Comparison of ENCODE assay signal across 8 cellular contexts in genomic region chr22:37187552-37187890, GRCh38. TPM values are rescaled to one million over a fixed set of nuclear protein-coding genes. Genes with fewer than 3 reads are reported as not detected.
A peak's percentile ranks its signal among the peaks of the same experiment; 100 is the strongest.
DNase-seq lines count a peak whose midpoint lies in the region; ATAC-seq and TF ChIP-seq lines count a peak whose summit lies in the region.

No MANE protein-coding gene starts in this region.

- H3K9me3 ChIP-seq in CD8-positive, alpha-beta memory T cell (ENCODE audit: low read length): no peaks in the 10 kb centered on the region
- no peaks in the 10 kb centered on the region for H3K9me3 ChIP-seq in parathyroid adenoma (ENCODE audit: control insufficient read depth, low read length)

- H3K27me3 ChIP-seq in CD8-positive, alpha-beta memory T cell (ENCODE audit: insufficient read depth, low read length, poor library complexity, severe bottlenecking): no peaks in the 10 kb centered on the region
- no peaks in the 10 kb centered on the region for H3K27me3 ChIP-seq in parathyroid adenoma (ENCODE audit: control insufficient read depth, insufficient read depth, low read length)

- DNase-seq in CD8-positive, alpha-beta memory T cell: no peak
- DNase-seq in T-cell (no peak), glomerular visceral epithelial cell (ENCODE audit: extremely low spot score) (peak; percentile 59), NCI-H1436 (lab: John Stamatoyannopoulos, UW) (no peak)
- DNase-seq in activated CD4-positive, alpha-beta T cell treated with anti-CD3 and anti-CD28 coated beads, Interleukin-2, amount 50 U/mL, for 48 hours: no peak
- DNase-seq in activated T-helper 1 cell treated with anti-CD3 and anti-CD28 coated beads, Interleukin-12 subunit alpha, Interleukin-12 subunit beta, Interleukin-2, Interleukin-4 antibody, amounts not matched to agents 30 ng/mL and 10 ng/mL and 1 ng/mL, durations not matched to agents 14 hours and 24 hours and 36 hours (ENCODE audit: low spot score): no peak

- no peaks in the 10 kb centered on the region for H3K79me2 ChIP-seq in parathyroid adenoma

- H3K9me3 Mint-ChIP-seq in CD8-positive, alpha-beta memory T cell: no peaks in the 10 kb centered on the region
- no peaks in the 10 kb centered on the region for H3K9me3 Mint-ChIP-seq in T-cell
- H3K9me3 Mint-ChIP-seq in activated T-helper 1 cell treated with anti-CD3 and anti-CD28 coated beads, Interleukin-12 subunit alpha, Interleukin-12 subunit beta, Interleukin-2, Interleukin-4 antibody, amounts not matched to agents 30 ng/mL and 10 ng/mL and 1 ng/mL, durations not matched to agents 14 hours and 24 hours and 36 hours: peaks cover 4% of the 10 kb centered on the region

- peak overlapping the region in 6 of 7 donors; percentile 28 to 70 (median 38) for H3K4me3 Mint-ChIP-seq in CD8-positive, alpha-beta memory T cell
- peak overlapping the region in 1 of 3 donors; percentile 40 for H3K4me3 Mint-ChIP-seq in T-cell
- no peak overlapping the region for H3K4me3 Mint-ChIP-seq in activated T-helper 1 cell treated with anti-CD3 and anti-CD28 coated beads, Interleukin-12 subunit alpha, Interleukin-12 subunit beta, Interleukin-2, Interleukin-4 antibody, amounts not matched to agents 30 ng/mL and 10 ng/mL and 1 ng/mL, durations not matched to agents 14 hours and 24 hours and 36 hours

- H3K9ac ChIP-seq in parathyroid adenoma: no peak overlapping the region

- peaks cover 63 to 78% (median 69%) of the 10 kb centered on the region in 3 donors for H3K4me1 Mint-ChIP-seq in CD8-positive, alpha-beta memory T cell
- H3K4me1 Mint-ChIP-seq in T-cell: peaks cover 51 to 56% (median 54%) of the 10 kb centered on the region in 3 donors
- H3K4me1 Mint-ChIP-seq in activated T-helper 1 cell treated with anti-CD3 and anti-CD28 coated beads, Interleukin-12 subunit alpha, Interleukin-12 subunit beta, Interleukin-2, Interleukin-4 antibody, amounts not matched to agents 30 ng/mL and 10 ng/mL and 1 ng/mL, durations not matched to agents 14 hours and 24 hours and 36 hours (ENCODE audit: low read depth): peaks cover 36% of the 10 kb centered on the region

- no peak overlapping the region for H3K4me3 ChIP-seq in CD8-positive, alpha-beta memory T cell (ENCODE audit: low read length)
- peak overlapping the region; percentile 51 for H3K4me3 ChIP-seq in parathyroid adenoma (ENCODE audit: low read depth, low read length)

- H3K36me3 ChIP-seq in CD8-positive, alpha-beta memory T cell (ENCODE audit: insufficient read depth, low read length): no peaks in the 10 kb centered on the region
- no peaks in the 10 kb centered on the region for H3K36me3 ChIP-seq in parathyroid adenoma (ENCODE audit: control insufficient read depth, insufficient read depth, low read length)

- intact Hi-C loops in activated T-helper 1 cell treated with anti-CD3 and anti-CD28 coated beads, Interleukin-12 subunit alpha, Interleukin-12 subunit beta, Interleukin-2, Interleukin-4 antibody, amounts not matched to agents 30 ng/mL and 10 ng/mL and 1 ng/mL, durations not matched to agents 14 hours and 24 hours and 36 hours (cut with micrococcal nuclease): no loop called here

- no peak overlapping the region for H3K27ac ChIP-seq in CD8-positive, alpha-beta memory T cell (ENCODE audit: low read depth, low read length)
- peak overlapping the region; percentile 88 for H3K27ac ChIP-seq in parathyroid adenoma

- no peaks in the 10 kb centered on the region for H3K27me3 Mint-ChIP-seq in CD8-positive, alpha-beta memory T cell
- H3K27me3 Mint-ChIP-seq in T-cell: no peaks in the 10 kb centered on the region
- H3K27me3 Mint-ChIP-seq in activated T-helper 1 cell treated with anti-CD3 and anti-CD28 coated beads, Interleukin-12 subunit alpha, Interleukin-12 subunit beta, Interleukin-2, Interleukin-4 antibody, amounts not matched to agents 30 ng/mL and 10 ng/mL and 1 ng/mL, durations not matched to agents 14 hours and 24 hours and 36 hours (ENCODE audit: insufficient read depth): no peaks in the 10 kb centered on the region

- no peak for TF ChIP-seq CTCF in parathyroid adenoma (IDR thresholded peaks at IDR 0.05)

- H2AFZ ChIP-seq in parathyroid adenoma: peak overlapping the region; percentile 83

- peaks cover 0 to 4% (median 3%) of the 10 kb centered on the region in 3 donors for H3K36me3 Mint-ChIP-seq in CD8-positive, alpha-beta memory T cell
- peaks cover 4% of the 10 kb centered on the region for H3K36me3 Mint-ChIP-seq in T-cell
- H3K36me3 Mint-ChIP-seq in activated T-helper 1 cell treated with anti-CD3 and anti-CD28 coated beads, Interleukin-12 subunit alpha, Interleukin-12 subunit beta, Interleukin-2, Interleukin-4 antibody, amounts not matched to agents 30 ng/mL and 10 ng/mL and 1 ng/mL, durations not matched to agents 14 hours and 24 hours and 36 hours (ENCODE audit: low read depth): peaks cover 8% of the 10 kb centered on the region

- POLR2A ChIA-PET in CD8-positive, alpha-beta memory T cell (lab: Charles Lee): interaction anchor here (1.0 to 1.7 kb wide), 5 partner anchors 10 to 38 kb away, joined by 3 to 9 read pairs (median 5); partner anchors contain the start of gene IL2RB
- POLR2A ChIA-PET in T-cell (lab: Charles Lee): interaction anchor here in 1 of 2 donors (0.7 kb wide), 1 partner anchor 470 kb away, joined by 3 read pairs; no protein-coding TSS in a partner anchor

- CTCF ChIA-PET in CD8-positive, alpha-beta memory T cell (lab: Charles Lee): interaction anchor here (0.7 to 3.3 kb wide), 5 partner anchors 10 to 183 kb away, joined by 3 to 26 read pairs (median 9); no protein-coding TSS in a partner anchor
- CTCF ChIA-PET in T-cell (lab: Charles Lee): no interaction called here

- ATAC-seq in T-cell (replicated peaks in 1 of 4) (no peak), GM21447 (IDR thresholded peaks at IDR 0.05; ENCODE audit: unreplicated experiment) (no peak)

- H3K4me1 ChIP-seq in CD8-positive, alpha-beta memory T cell (ENCODE audit: insufficient read depth, low read length): peaks cover 55% of the 10 kb centered on the region
- peaks cover 34% of the 10 kb centered on the region for H3K4me1 ChIP-seq in parathyroid adenoma

- peak overlapping the region in 7 of 8 donors; percentile 36 to 89 (median 71) for H3K27ac Mint-ChIP-seq in CD8-positive, alpha-beta memory T cell
- peak overlapping the region; percentile 69 to 71 for H3K27ac Mint-ChIP-seq in T-cell
- no peak overlapping the region for H3K27ac Mint-ChIP-seq in activated T-helper 1 cell treated with anti-CD3 and anti-CD28 coated beads, Interleukin-12 subunit alpha, Interleukin-12 subunit beta, Interleukin-2, Interleukin-4 antibody, amounts not matched to agents 30 ng/mL and 10 ng/mL and 1 ng/mL, durations not matched to agents 14 hours and 24 hours and 36 hours

- peak overlapping the region; percentile 77 for H3K4me2 ChIP-seq in parathyroid adenoma (ENCODE audit: low read length)

RNA-seq across cellular contexts. Expression of gene C1QTNF6, which starts 0.5 kb away (rescaled TPM):
- 1 to 10 TPM; 3.6 to 4.3 TPM for total RNA-seq in CD8-positive, alpha-beta memory T cell
- 1.8 TPM for polyA plus RNA-seq in CD8-positive, alpha-beta memory T cell
- total RNA-seq in T-cell: 10 to 100 TPM in 4 of 5 donors, 1 to 10 TPM in 1; 9.0 to 26.4 (median 22.0) TPM
- 4.8 and 4.9 TPM in 2 replicates for total RNA-seq in activated T-helper 1 cell treated with anti-CD3 and anti-CD28 coated beads, Interleukin-12 subunit alpha, Interleukin-12 subunit beta, Interleukin-2, Interleukin-4 antibody, amounts not matched to agents 30 ng/mL and 10 ng/mL and 1 ng/mL, durations not matched to agents 14 hours and 24 hours and 36 hours

RNA-seq across cellular contexts. Expression of gene SSTR3, which starts 24.8 kb away (rescaled TPM):
- total RNA-seq in CD8-positive, alpha-beta memory T cell: under 1 TPM; 0.24 to 0.62 TPM
- polyA plus RNA-seq in CD8-positive, alpha-beta memory T cell: 0.59 TPM
- 1 to 10 TPM; 4.6 to 8.7 (median 5.3) TPM for total RNA-seq in T-cell
- 2.3 TPM in 2 replicates for total RNA-seq in activated T-helper 1 cell treated with anti-CD3 and anti-CD28 coated beads, Interleukin-12 subunit alpha, Interleukin-12 subunit beta, Interleukin-2, Interleukin-4 antibody, amounts not matched to agents 30 ng/mL and 10 ng/mL and 1 ng/mL, durations not matched to agents 14 hours and 24 hours and 36 hours

RNA-seq across cellular contexts. Expression of gene IL2RB, which starts 37.8 kb away (rescaled TPM):
- total RNA-seq in CD8-positive, alpha-beta memory T cell: 100 to 1,000 TPM; 238 to 243 TPM
- polyA plus RNA-seq in CD8-positive, alpha-beta memory T cell: 459 TPM
- total RNA-seq in T-cell: 100 to 1,000 TPM in 2 of 5 donors, 10 to 100 TPM in 3; 53.6 to 118 (median 98.1) TPM
- total RNA-seq in activated T-helper 1 cell treated with anti-CD3 and anti-CD28 coated beads, Interleukin-12 subunit alpha, Interleukin-12 subunit beta, Interleukin-2, Interleukin-4 antibody, amounts not matched to agents 30 ng/mL and 10 ng/mL and 1 ng/mL, durations not matched to agents 14 hours and 24 hours and 36 hours: 273 and 278 TPM in 2 replicates

RNA-seq across cellular contexts. Expression of gene RAC2, which starts 56.5 kb away (rescaled TPM):
- total RNA-seq in CD8-positive, alpha-beta memory T cell: 100 to 1,000 TPM; 433 to 452 TPM
- polyA plus RNA-seq in CD8-positive, alpha-beta memory T cell: 1,206 TPM
- total RNA-seq in T-cell: 100 to 1,000 TPM; 353 to 413 (median 385) TPM
- 592 and 614 TPM in 2 replicates for total RNA-seq in activated T-helper 1 cell treated with anti-CD3 and anti-CD28 coated beads, Interleukin-12 subunit alpha, Interleukin-12 subunit beta, Interleukin-2, Interleukin-4 antibody, amounts not matched to agents 30 ng/mL and 10 ng/mL and 1 ng/mL, durations not matched to agents 14 hours and 24 hours and 36 hours
